36 cellular contexts compared by ENCODE assay signal in genomic region chr6:169368200-169368599, GRCh38.
"Had no signal": no experiment of that assay in that cellular context is flagged by ENCODE, and none has a peak within 500 bp of the region (broad histone marks: within the 10 kb centered on the region; RNA-seq: fewer than 3 reads in every experiment).

No MANE protein-coding gene starts in this region.

- H3K27me3 Mint-ChIP-seq: activated B cell treated with CpG ODN at 0.5 μM for 24 hours; activated CD4-positive, alpha-beta memory T cell treated with anti-CD3 and anti-CD28 coated beads for 36 hours; activated CD4-positive, alpha-beta T cell treated with anti-CD3 and anti-CD28 coated beads, Interleukin-2, amount 10 ng/mL, durations not matched to agents 24 days and 14 days; activated CD8-positive, alpha-beta T cell treated with anti-CD3 and anti-CD28 coated beads for 36 hours; activated naive CD8-positive, alpha-beta T cell treated with anti-CD3 and anti-CD28 coated beads for 36 hours; activated T-helper 17 cell treated with anti-CD3 and anti-CD28 coated beads, Interleukin-2, amount 50 U/mL, for 72 hours; brain; central memory CD8-positive, alpha-beta T cell had no signal

- H3K27me3 ChIP-seq: adrenal gland, ascending aorta, cardiac muscle cell had no signal

- H3K9me3 ChIP-seq: adrenal gland, ascending aorta had no signal

- H3K4me1 Mint-ChIP-seq: activated B cell treated with CpG ODN at 0.5 μM for 24 hours; activated CD4-positive, alpha-beta T cell treated with anti-CD3 and anti-CD28 coated beads, Interleukin-2, amount 10 ng/mL, durations not matched to agents 24 days and 14 days; activated T-helper 17 cell treated with anti-CD3 and anti-CD28 coated beads, Interleukin-2, amount 50 U/mL, for 72 hours; brain; central memory CD8-positive, alpha-beta T cell had no signal

- H3K36me3 ChIP-seq: adrenal gland, ascending aorta, cardiac muscle cell had no signal

- DNase-seq: activated B cell treated with CpG ODN at 0.5 μM for 24 hours; activated CD4-positive, alpha-beta memory T cell treated with anti-CD3 and anti-CD28 coated beads for 36 hours; activated CD4-positive, alpha-beta T cell treated with anti-CD3 and anti-CD28 coated beads for 4 hours; activated CD4-positive, alpha-beta T cell treated with anti-CD3 and anti-CD28 coated beads, Interleukin-2, amount 10 ng/mL, durations not matched to agents 24 days and 14 days; activated CD4-positive, alpha-beta T cell treated with anti-CD3 and anti-CD28 coated beads, Interleukin-2, amount 50 U/mL, for 1 hour; activated CD4-positive, alpha-beta T cell treated with anti-CD3 and anti-CD28 coated beads, Interleukin-2, amount 50 U/mL, for 4 hours; activated CD4-positive, CD25-positive, alpha-beta regulatory T cell treated with anti-CD3 and anti-CD28 coated beads, Interleukin-2, amount 50 U/mL, for 72 hours; activated CD8-positive, alpha-beta memory T cell treated with anti-CD3 and anti-CD28 coated beads, Interleukin-2, amount 50 U/mL, for 4 hours; activated CD8-positive, alpha-beta T cell treated with anti-CD3 and anti-CD28 coated beads for 36 hours; activated effector memory CD4-positive, alpha-beta T cell treated with anti-CD3 and anti-CD28 coated beads, Interleukin-2, amount 50 U/mL, for 16 hours; activated gamma-delta T cell treated with Interleukin-2 at 50 U/mL for 16 hours; activated naive CD4-positive, alpha-beta T cell; activated naive CD4-positive, alpha-beta T cell treated with anti-CD3 and anti-CD28 coated beads for 36 hours; activated naive CD4-positive, alpha-beta T cell treated with anti-CD3 and anti-CD28 coated beads, Interleukin-2, amount 50 U/mL, for 16 hours; activated naive CD8-positive, alpha-beta T cell treated with anti-CD3 and anti-CD28 coated beads for 36 hours; activated T-cell treated with anti-CD3 and anti-CD28 coated beads for 4 hours; activated T-cell treated with anti-CD3 and anti-CD28 coated beads, Interleukin-2, amount 50 U/mL, for 1 hour; activated T-cell treated with anti-CD3 and anti-CD28 coated beads, Interleukin-2, amount 50 U/mL, for 4 hours; activated T-cell treated with anti-CD3 and anti-CD28 coated beads, Interleukin-2, amount 50 U/mL, for 72 hours; adrenal gland; amniotic stem cell; anterior cingulate cortex; caudate nucleus; T-helper 1 cell; T-helper 2 cell; T-helper 9 cell had no signal

- H3K27ac ChIP-seq: adrenal gland, ascending aorta, cardiac muscle cell, VCaP had no signal

- H3K36me3 Mint-ChIP-seq: activated CD4-positive, alpha-beta memory T cell treated with anti-CD3 and anti-CD28 coated beads for 36 hours; activated naive CD4-positive, alpha-beta T cell treated with anti-CD3 and anti-CD28 coated beads, Interleukin-2, amount 50 U/mL, for 72 hours; activated naive CD8-positive, alpha-beta T cell treated with anti-CD3 and anti-CD28 coated beads for 36 hours; brain had no signal

- H3K27ac Mint-ChIP-seq: activated B cell treated with CpG ODN at 0.5 μM for 24 hours; activated CD4-positive, alpha-beta memory T cell treated with anti-CD3 and anti-CD28 coated beads for 36 hours; activated CD4-positive, alpha-beta T cell treated with anti-CD3 and anti-CD28 coated beads, Interleukin-2, amount 10 ng/mL, durations not matched to agents 24 days and 14 days; activated CD8-positive, alpha-beta T cell treated with anti-CD3 and anti-CD28 coated beads for 36 hours; activated naive CD4-positive, alpha-beta T cell treated with anti-CD3 and anti-CD28 coated beads for 36 hours; activated naive CD4-positive, alpha-beta T cell treated with anti-CD3 and anti-CD28 coated beads, Interleukin-2, amount 50 U/mL, for 72 hours; activated naive CD8-positive, alpha-beta T cell treated with anti-CD3 and anti-CD28 coated beads for 36 hours; activated T-cell treated with anti-CD3 and anti-CD28 coated beads, Interleukin-2, amount 50 U/mL, for 72 hours; activated T-helper 1 cell treated with anti-CD3 and anti-CD28 coated beads, Interleukin-12 subunit alpha, Interleukin-12 subunit beta, Interleukin-2, Interleukin-4 antibody, amounts not matched to agents 30 ng/mL and 10 ng/mL and 1 ng/mL, durations not matched to agents 14 hours and 24 hours and 36 hours; activated T-helper 17 cell treated with anti-CD3 and anti-CD28 coated beads, Interleukin-2, amount 50 U/mL, for 72 hours; brain; T-helper 1 cell treated with Interleukin-12 subunit alpha and Interleukin-12 subunit beta and Interleukin-4 antibody, amounts not matched to agents 30 μg/mL and 1 μg/mL, for 36 hours; T-helper 2 cell treated with Interferon-gamma antibody and Interleukin-4, amounts not matched to agents 5 μg/mL and 100 μg/mL, for 36 hours had no signal

- H3K4me1 ChIP-seq: ascending aorta had no signal

- H3K9me3 Mint-ChIP-seq: activated B cell treated with CpG ODN at 0.5 μM for 24 hours; activated CD4-positive, alpha-beta memory T cell treated with anti-CD3 and anti-CD28 coated beads for 36 hours; activated CD4-positive, alpha-beta T cell treated with anti-CD3 and anti-CD28 coated beads, Interleukin-2, amount 10 ng/mL, durations not matched to agents 24 days and 14 days; activated CD8-positive, alpha-beta T cell treated with anti-CD3 and anti-CD28 coated beads for 36 hours; activated T-cell treated with anti-CD3 and anti-CD28 coated beads, Interleukin-2, amount 50 U/mL, for 4 hours; activated T-cell treated with anti-CD3 and anti-CD28 coated beads, Interleukin-2, amount 50 U/mL, for 72 hours; activated T-helper 17 cell treated with anti-CD3 and anti-CD28 coated beads, Interleukin-2, amount 50 U/mL, for 72 hours; central memory CD8-positive, alpha-beta T cell; T-helper 1 cell treated with Interleukin-12 subunit alpha and Interleukin-12 subunit beta and Interleukin-4 antibody, amounts not matched to agents 30 μg/mL and 1 μg/mL, for 36 hours; T-helper 2 cell treated with Interferon-gamma antibody and Interleukin-4, amounts not matched to agents 5 μg/mL and 100 μg/mL, for 36 hours had no signal

- ATAC-seq: activated CD8-positive, alpha-beta T cell treated with anti-CD3 and anti-CD28 coated beads for 36 hours; activated naive CD4-positive, alpha-beta T cell treated with anti-CD3 and anti-CD28 coated beads, Interleukin-2, amount 50 U/mL, for 72 hours; activated T-cell treated with anti-CD3 and anti-CD28 coated beads, Interleukin-2, amount 50 U/mL, for 72 hours; activated T-helper 17 cell treated with anti-CD3 and anti-CD28 coated beads, Interleukin-2, amount 50 U/mL, for 72 hours had no signal

- H3K4me3 Mint-ChIP-seq: activated B cell treated with CpG ODN at 0.5 μM for 24 hours; activated CD4-positive, alpha-beta memory T cell treated with anti-CD3 and anti-CD28 coated beads for 36 hours; activated CD4-positive, alpha-beta T cell treated with anti-CD3 and anti-CD28 coated beads, Interleukin-2, amount 10 ng/mL, durations not matched to agents 24 days and 14 days; activated CD8-positive, alpha-beta T cell treated with anti-CD3 and anti-CD28 coated beads for 36 hours; activated naive CD4-positive, alpha-beta T cell treated with anti-CD3 and anti-CD28 coated beads for 36 hours; activated naive CD8-positive, alpha-beta T cell treated with anti-CD3 and anti-CD28 coated beads for 36 hours; activated T-cell treated with anti-CD3 and anti-CD28 coated beads, Interleukin-2, amount 50 U/mL, for 4 hours; activated T-cell treated with anti-CD3 and anti-CD28 coated beads, Interleukin-2, amount 50 U/mL, for 72 hours; activated T-helper 1 cell treated with anti-CD3 and anti-CD28 coated beads, Interleukin-12 subunit alpha, Interleukin-12 subunit beta, Interleukin-2, Interleukin-4 antibody, amounts not matched to agents 30 ng/mL and 10 ng/mL and 1 ng/mL, durations not matched to agents 14 hours and 24 hours and 36 hours; activated T-helper 17 cell treated with anti-CD3 and anti-CD28 coated beads, Interleukin-2, amount 50 U/mL, for 72 hours; brain; central memory CD8-positive, alpha-beta T cell; T-helper 1 cell treated with Interleukin-12 subunit alpha and Interleukin-12 subunit beta and Interleukin-4 antibody, amounts not matched to agents 30 μg/mL and 1 μg/mL, for 36 hours; T-helper 2 cell treated with Interferon-gamma antibody and Interleukin-4, amounts not matched to agents 5 μg/mL and 100 μg/mL, for 36 hours had no signal

- H3K4me3 ChIP-seq: adrenal gland, ascending aorta, cardiac muscle cell had no signal
